10 cellular contexts compared by ENCODE assay signal in the genomic region with DNA sequence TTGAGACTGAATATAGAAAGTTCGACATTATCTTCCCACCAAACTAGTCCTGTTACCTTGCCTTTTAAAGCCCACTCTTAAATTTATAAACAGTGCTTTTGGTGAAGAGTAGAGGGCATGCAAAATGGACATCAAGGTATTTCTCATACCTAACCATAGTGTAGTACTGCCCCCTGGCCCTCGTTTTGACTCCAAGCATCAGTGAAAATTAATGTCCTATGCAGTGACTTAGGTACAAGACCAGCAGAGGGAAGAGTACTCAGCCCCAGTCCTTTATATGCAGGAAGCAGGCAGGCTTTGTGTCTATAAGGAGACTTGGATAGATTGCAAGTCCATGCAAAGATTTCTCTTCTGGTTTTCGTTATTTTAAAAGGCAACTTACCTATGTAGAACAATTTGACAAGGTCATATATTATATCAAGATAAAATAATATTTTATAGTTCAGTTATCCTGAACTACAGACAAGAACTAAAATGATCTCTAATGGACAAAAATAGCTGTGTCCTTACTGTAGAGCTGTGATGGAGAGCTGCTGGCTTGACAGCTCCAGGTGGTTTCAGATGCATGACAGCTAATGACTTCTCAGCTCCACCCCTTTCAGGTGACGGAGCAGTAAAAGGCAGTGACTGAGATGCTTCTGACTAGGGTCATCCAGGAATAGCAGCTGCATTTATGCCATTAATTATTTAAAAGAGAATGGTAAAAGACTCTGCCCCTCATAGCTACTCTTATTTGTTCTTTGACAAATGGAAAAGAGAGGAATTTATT.
DNase-seq lines count a peak whose midpoint lies in the region; ATAC-seq and TF ChIP-seq lines count a peak whose summit lies in the region.
"Had no signal": no experiment of that assay in that cellular context is flagged by ENCODE, and none has a peak within 500 bp of the region (broad histone marks: within the 10 kb centered on the region; RNA-seq: fewer than 3 reads in every experiment).

No MANE protein-coding gene starts in this region.

- in situ Hi-C loops in KBM-7 (cut with MboI; ENCODE audit: low pct_unique_long_range_greater_than_20kb, low sequenced_read_pairs): no loop called here

- no peaks in the 10 kb centered on the region for H3K27me3 ChIP-seq in neural cell (ENCODE audit: insufficient read depth, low read depth, low read length)

- H2AFZ ChIP-seq in neural cell (ENCODE audit: low read depth, low read length): no peak overlapping the region

- H3F3A ChIP-seq in neural cell (ENCODE audit: insufficient read depth, low read length, poor library complexity, severe bottlenecking): peaks cover 4% of the 10 kb centered on the region

- no peaks in the 10 kb centered on the region for H3K9me2 ChIP-seq in neural cell (ENCODE audit: insufficient read depth, low read length)

- H3K36me3 ChIP-seq in neural cell (ENCODE audit: insufficient read depth, low read length): no peaks in the 10 kb centered on the region

- H4K20me1 ChIP-seq in neural cell (ENCODE audit: insufficient read depth): no peaks in the 10 kb centered on the region

- H3K9me3 ChIP-seq in neural cell (ENCODE audit: low read length): peaks cover 3% of the 10 kb centered on the region

- ATAC-seq in HG03095 (IDR thresholded peaks at IDR 0.05; ENCODE audit: unreplicated experiment): no peak
- no peak for ATAC-seq in GM18519 (IDR thresholded peaks at IDR 0.05; ENCODE audit: low FRiP score, unreplicated experiment)

- H3K4me2 ChIP-seq in neural cell (ENCODE audit: low read length): peak overlapping the region; percentile 17

- H3K9ac ChIP-seq in neural cell (ENCODE audit: low read length): peak overlapping the region; percentile 13

- no peaks in the 10 kb centered on the region for H3K79me2 ChIP-seq in neural cell (replicated peaks; ENCODE audit: insufficient read depth, low read length)

- peak; percentile 64 for TF ChIP-seq EP300 in neural cell (conservative IDR thresholded peaks at IDR 0.05; ENCODE audit: poor library complexity, severe bottlenecking)

- DNase-seq in EH (ENCODE audit: low read depth) (peak; percentile 16), NCI-H1436 (lab: John Stamatoyannopoulos, UW) (peak; percentile 68), RPMI8226 (peak; percentile 21), globus pallidus (ENCODE audit: low spot score) (no peak), KBM-7 (no peak)
- DNase-seq: activated CD4-positive, alpha-beta memory T cell treated with anti-CD3 and anti-CD28 coated beads for 36 hours; anterior cingulate cortex had no signal

- TF ChIP-seq CTCF in neural cell (IDR thresholded peaks at IDR 0.05; ENCODE audit: poor library complexity, severe bottlenecking): peak; percentile 71

- H3K27ac ChIP-seq in neural cell (ENCODE audit: low read length): peak overlapping the region; percentile 80

- H3K4me3 ChIP-seq in neural cell (ENCODE audit: low read length): peak overlapping the region; percentile 14

- peak; percentile 74 for TF ChIP-seq RAD21 in neural cell (conservative IDR thresholded peaks at IDR 0.05)

TF ChIP-seq in neural cell, 6 proteins besides CTCF, POLR2A, EP300 and RAD21:
- TF ChIP-seq TAF1 (IDR thresholded peaks at IDR 0.05; ENCODE audit: low read depth): no peak
- peak; percentile 75 for TF ChIP-seq SMC3 (conservative IDR thresholded peaks at IDR 0.05; ENCODE audit: poor library complexity)
- TF ChIP-seq, protein P1, sequence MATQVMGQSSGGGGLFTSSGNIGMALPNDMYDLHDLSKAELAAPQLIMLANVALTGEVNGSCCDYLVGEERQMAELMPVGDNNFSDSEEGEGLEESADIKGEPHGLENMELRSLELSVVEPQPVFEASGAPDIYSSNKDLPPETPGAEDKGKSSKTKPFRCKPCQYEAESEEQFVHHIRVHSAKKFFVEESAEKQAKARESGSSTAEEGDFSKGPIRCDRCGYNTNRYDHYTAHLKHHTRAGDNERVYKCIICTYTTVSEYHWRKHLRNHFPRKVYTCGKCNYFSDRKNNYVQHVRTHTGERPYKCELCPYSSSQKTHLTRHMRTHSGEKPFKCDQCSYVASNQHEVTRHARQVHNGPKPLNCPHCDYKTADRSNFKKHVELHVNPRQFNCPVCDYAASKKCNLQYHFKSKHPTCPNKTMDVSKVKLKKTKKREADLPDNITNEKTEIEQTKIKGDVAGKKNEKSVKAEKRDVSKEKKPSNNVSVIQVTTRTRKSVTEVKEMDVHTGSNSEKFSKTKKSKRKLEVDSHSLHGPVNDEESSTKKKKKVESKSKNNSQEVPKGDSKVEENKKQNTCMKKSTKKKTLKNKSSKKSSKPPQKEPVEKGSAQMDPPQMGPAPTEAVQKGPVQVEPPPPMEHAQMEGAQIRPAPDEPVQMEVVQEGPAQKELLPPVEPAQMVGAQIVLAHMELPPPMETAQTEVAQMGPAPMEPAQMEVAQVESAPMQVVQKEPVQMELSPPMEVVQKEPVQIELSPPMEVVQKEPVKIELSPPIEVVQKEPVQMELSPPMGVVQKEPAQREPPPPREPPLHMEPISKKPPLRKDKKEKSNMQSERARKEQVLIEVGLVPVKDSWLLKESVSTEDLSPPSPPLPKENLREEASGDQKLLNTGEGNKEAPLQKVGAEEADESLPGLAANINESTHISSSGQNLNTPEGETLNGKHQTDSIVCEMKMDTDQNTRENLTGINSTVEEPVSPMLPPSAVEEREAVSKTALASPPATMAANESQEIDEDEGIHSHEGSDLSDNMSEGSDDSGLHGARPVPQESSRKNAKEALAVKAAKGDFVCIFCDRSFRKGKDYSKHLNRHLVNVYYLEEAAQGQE (IDR thresholded peaks at IDR 0.05; ENCODE audit: borderline replicate concordance): no peak
- TF ChIP-seq POLR2AphosphoS5 (IDR thresholded peaks at IDR 0.05): peak; percentile 60

Comparison
In these comparisons a context has a peak if more than half of its experiments do, and no peak if none do; other contexts are left out.
1. DNase-seq: peak in EH (single experiment), NCI-H1436 (single experiment) and RPMI8226 (single experiment); none in globus pallidus (single experiment) and KBM-7 (single experiment).